In genomic region chr6:106716966-106717365, GRCh38 we compare ENCODE assay signal across 22 cellular contexts.
DNase-seq lines count a peak whose midpoint lies in the region; ATAC-seq and TF ChIP-seq lines count a peak whose summit lies in the region.
"Had no signal": no experiment of that assay in that cellular context is flagged by ENCODE, and none has a peak within 500 bp of the region (broad histone marks: within the 10 kb centered on the region; RNA-seq: fewer than 3 reads in every experiment).

No MANE protein-coding gene starts in this region.

- no peaks in the 10 kb centered on the region for H3K27me3 Mint-ChIP-seq in stimulated activated memory B cell treated with anti-CD40 and anti-IgM and Interleukin-4, amounts not matched to agents 10 μg/mL and 1 μg/mL and 100 μg/mL, for 72 hours

- ATAC-seq in foreskin keratinocyte (no peak), HG02981 (IDR thresholded peaks at IDR 0.05; ENCODE audit: unreplicated experiment) (no peak)
- no peak for ATAC-seq in stimulated activated memory B cell treated with anti-CD40 and anti-IgM and Interleukin-4, amounts not matched to agents 10 μg/mL and 1 μg/mL and 100 μg/mL, for 72 hours
- ATAC-seq: A549; CD8-positive, alpha-beta T cell; HCT116 had no signal

- H3K36me3 ChIP-seq in DOHH2 (ENCODE audit: control insufficient read depth, low read length) = peaks cover 4% of the 10 kb centered on the region; the same call in 1 of the 2 replicates
- H3K36me3 ChIP-seq in OCI-LY1 (ENCODE audit: insufficient read depth, low read length) = no peaks in the 10 kb centered on the region
- H3K36me3 ChIP-seq: BE2C had no signal

- H3K79me2 ChIP-seq in DOHH2 (ENCODE audit: control insufficient read depth, low read length) (no peaks in the 10 kb centered on the region), OCI-LY1 (ENCODE audit: insufficient read depth, low read length) (no peaks in the 10 kb centered on the region)

- H3K9ac ChIP-seq in OCI-LY1 (ENCODE audit: low read length) = peak overlapping the region; percentile 35; the same call in 1 of the 2 replicates
- H3K9ac ChIP-seq: KMS-11 had no signal

- H3K27ac Mint-ChIP-seq in stimulated activated memory B cell treated with anti-CD40 and anti-IgM and Interleukin-4, amounts not matched to agents 10 μg/mL and 1 μg/mL and 100 μg/mL, for 72 hours = peak overlapping the region; percentile 63
- H3K27ac Mint-ChIP-seq: CD8-positive, alpha-beta T cell had no signal

- no peaks in the 10 kb centered on the region for H3K9me3 Mint-ChIP-seq in stimulated activated memory B cell treated with anti-CD40 and anti-IgM and Interleukin-4, amounts not matched to agents 10 μg/mL and 1 μg/mL and 100 μg/mL, for 72 hours
- H3K9me3 Mint-ChIP-seq: CD8-positive, alpha-beta T cell had no signal

- H3K4me1 Mint-ChIP-seq in stimulated activated memory B cell treated with anti-CD40 and anti-IgM and Interleukin-4, amounts not matched to agents 10 μg/mL and 1 μg/mL and 100 μg/mL, for 72 hours = peaks cover 51% of the 10 kb centered on the region

- peaks cover 28% of the 10 kb centered on the region for H3F3A ChIP-seq in DOHH2 (ENCODE audit: control insufficient read depth, insufficient read depth)
- no peaks in the 10 kb centered on the region for H3F3A ChIP-seq in OCI-LY1 (ENCODE audit: insufficient read depth, low read length)

- DNase-seq in foreskin keratinocyte = no peak
- no peak for DNase-seq in nucleus accumbens (lab: John Stamatoyannopoulos, UW)
- DNase-seq in NCI-H1436 (lab: John Stamatoyannopoulos, UW) = no peak
- DNase-seq: BE2C; CD8-positive, alpha-beta T cell; GOT3; MV-4-11; NCI-H1694 treated with DMSO at 0.1 percent for 48 hours; NCI-H2081 treated with DMSO at 0.1 percent for 48 hours; NCI-H2171 treated with DMSO at 0.1 percent for 48 hours; NCI-H524 treated with DMSO at 0.1 percent for 48 hours; PC-9; RPMI8226; SHP77 treated with DMSO at 0.1 percent for 48 hours had no signal

- no peak overlapping the region for H3K4me3 Mint-ChIP-seq in stimulated activated memory B cell treated with anti-CD40 and anti-IgM and Interleukin-4, amounts not matched to agents 10 μg/mL and 1 μg/mL and 100 μg/mL, for 72 hours
- H3K4me3 Mint-ChIP-seq: CD8-positive, alpha-beta T cell had no signal

- H3K4me1 ChIP-seq in DOHH2 (ENCODE audit: control insufficient read depth, low read length) (peaks cover 69% of the 10 kb centered on the region), OCI-LY1 (ENCODE audit: insufficient read depth, low read length, severe bottlenecking) (peaks cover 71% of the 10 kb centered on the region), foreskin keratinocyte (peaks cover 11% of the 10 kb centered on the region)
- H3K4me1 ChIP-seq: BE2C had no signal

- H3K27me3 ChIP-seq in DOHH2 (ENCODE audit: control insufficient read depth, low read length) (no peaks in the 10 kb centered on the region), OCI-LY1 (ENCODE audit: insufficient read depth, low read length) (no peaks in the 10 kb centered on the region), foreskin keratinocyte (no peaks in the 10 kb centered on the region)
- H3K27me3 ChIP-seq: BE2C had no signal

- peak overlapping the region; percentile 96 for H3K4me2 ChIP-seq in DOHH2 (ENCODE audit: low read length)
- peak overlapping the region; percentile 12; the same call in 1 of the 2 replicates for H3K4me2 ChIP-seq in OCI-LY1 (ENCODE audit: low read length)
- H3K4me2 ChIP-seq: A549, KMS-11, PC-9 had no signal

- no peak for TF ChIP-seq CTCF in DOHH2 (IDR thresholded peaks at IDR 0.05; ENCODE audit: low read depth, low read length, poor library complexity, severe bottlenecking)
- no peak for TF ChIP-seq CTCF in OCI-LY1 (IDR thresholded peaks at IDR 0.05; ENCODE audit: low read length)
- TF ChIP-seq CTCF in foreskin keratinocyte (conservative IDR thresholded peaks at IDR 0.05) = no peak

- H4K20me1 ChIP-seq in DOHH2 (ENCODE audit: control insufficient read depth, insufficient read depth, low read depth, low read length) (no peaks in the 10 kb centered on the region), OCI-LY1 (ENCODE audit: insufficient read depth, low read length) (no peaks in the 10 kb centered on the region)

- H3K9me3 ChIP-seq in DOHH2 (ENCODE audit: control insufficient read depth, insufficient read depth, low read length) = no peaks in the 10 kb centered on the region
- no peaks in the 10 kb centered on the region for H3K9me3 ChIP-seq in OCI-LY1 (ENCODE audit: low read length)
- H3K9me3 ChIP-seq: A549, BE2C had no signal

- H3K36me3 Mint-ChIP-seq in stimulated activated memory B cell treated with anti-CD40 and anti-IgM and Interleukin-4, amounts not matched to agents 10 μg/mL and 1 μg/mL and 100 μg/mL, for 72 hours = no peaks in the 10 kb centered on the region
- H3K36me3 Mint-ChIP-seq: CD8-positive, alpha-beta T cell had no signal

- peak overlapping the region; percentile 74 for H3K4me3 ChIP-seq in DOHH2 (ENCODE audit: low read length)
- peak overlapping the region; percentile 22 for H3K4me3 ChIP-seq in OCI-LY1 (ENCODE audit: low read depth, low read length, poor library complexity, severe bottlenecking)
- H3K4me3 ChIP-seq: A549, PC-9, SK-N-MC had no signal

- H3K9me2 ChIP-seq in DOHH2 (replicated peaks; ENCODE audit: control insufficient read depth, low read length) = no peaks in the 10 kb centered on the region
- H3K9me2 ChIP-seq in OCI-LY1 (ENCODE audit: low read depth, low read length) = no peaks in the 10 kb centered on the region

- H3K27ac ChIP-seq in DOHH2 (ENCODE audit: low read depth, low read length) (peak overlapping the region; percentile 97), OCI-LY1 (ENCODE audit: low read depth, low read length, poor library complexity, severe bottlenecking) (peak overlapping the region; percentile 98), foreskin keratinocyte (peak overlapping the region; percentile 53)
- H3K27ac ChIP-seq: A549, KMS-11, PC-9, SK-N-MC had no signal

- no peak overlapping the region for H2AFZ ChIP-seq in OCI-LY1 (ENCODE audit: low read length)
- H2AFZ ChIP-seq: PC-9 had no signal
